Comparison of ENCODE assay signal across 1 cellular context in genomic region chr14:53621986-53622385, GRCh38.
TF ChIP-seq lines count a peak whose summit lies in the region.

No MANE protein-coding gene starts in this region.

TF ChIP-seq in HepG2, 621 proteins besides CTCF, POLR2A, EP300 and RAD21 (continued from another document):
- TF ChIP-seq, protein P1, sequence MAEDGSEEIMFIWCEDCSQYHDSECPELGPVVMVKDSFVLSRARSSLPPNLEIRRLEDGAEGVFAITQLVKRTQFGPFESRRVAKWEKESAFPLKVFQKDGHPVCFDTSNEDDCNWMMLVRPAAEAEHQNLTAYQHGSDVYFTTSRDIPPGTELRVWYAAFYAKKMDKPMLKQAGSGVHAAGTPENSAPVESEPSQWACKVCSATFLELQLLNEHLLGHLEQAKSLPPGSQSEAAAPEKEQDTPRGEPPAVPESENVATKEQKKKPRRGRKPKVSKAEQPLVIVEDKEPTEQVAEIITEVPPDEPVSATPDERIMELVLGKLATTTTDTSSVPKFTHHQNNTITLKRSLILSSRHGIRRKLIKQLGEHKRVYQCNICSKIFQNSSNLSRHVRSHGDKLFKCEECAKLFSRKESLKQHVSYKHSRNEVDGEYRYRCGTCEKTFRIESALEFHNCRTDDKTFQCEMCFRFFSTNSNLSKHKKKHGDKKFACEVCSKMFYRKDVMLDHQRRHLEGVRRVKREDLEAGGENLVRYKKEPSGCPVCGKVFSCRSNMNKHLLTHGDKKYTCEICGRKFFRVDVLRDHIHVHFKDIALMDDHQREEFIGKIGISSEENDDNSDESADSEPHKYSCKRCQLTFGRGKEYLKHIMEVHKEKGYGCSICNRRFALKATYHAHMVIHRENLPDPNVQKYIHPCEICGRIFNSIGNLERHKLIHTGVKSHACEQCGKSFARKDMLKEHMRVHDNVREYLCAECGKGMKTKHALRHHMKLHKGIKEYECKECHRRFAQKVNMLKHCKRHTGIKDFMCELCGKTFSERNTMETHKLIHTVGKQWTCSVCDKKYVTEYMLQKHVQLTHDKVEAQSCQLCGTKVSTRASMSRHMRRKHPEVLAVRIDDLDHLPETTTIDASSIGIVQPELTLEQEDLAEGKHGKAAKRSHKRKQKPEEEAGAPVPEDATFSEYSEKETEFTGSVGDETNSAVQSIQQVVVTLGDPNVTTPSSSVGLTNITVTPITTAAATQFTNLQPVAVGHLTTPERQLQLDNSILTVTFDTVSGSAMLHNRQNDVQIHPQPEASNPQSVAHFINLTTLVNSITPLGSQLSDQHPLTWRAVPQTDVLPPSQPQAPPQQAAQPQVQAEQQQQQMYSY (CRISPR knock-in tag; IDR thresholded peaks at IDR 0.05), result no peak
- TF ChIP-seq SMYD3 (CRISPR knock-in tag; IDR thresholded peaks at IDR 0.05) (no peak), MEIS1 (CRISPR knock-in tag; IDR thresholded peaks at IDR 0.05; ENCODE audit: borderline replicate concordance) (no peak), TARDBP (CRISPR knock-in tag; IDR thresholded peaks at IDR 0.05) (no peak), GFI1 (CRISPR knock-in tag; IDR thresholded peaks at IDR 0.05; ENCODE audit: borderline replicate concordance) (no peak), ZNF598 (CRISPR knock-in tag; IDR thresholded peaks at IDR 0.05; ENCODE audit: borderline replicate concordance) (no peak), PHF5A (CRISPR knock-in tag; IDR thresholded peaks at IDR 0.05; ENCODE audit: low read depth, unreplicated experiment) (no peak), PAF1 (CRISPR knock-in tag; IDR thresholded peaks at IDR 0.05) (no peak), ATF6 (CRISPR knock-in tag; conservative IDR thresholded peaks at IDR 0.05) (no peak), ZNF543 (CRISPR knock-in tag; IDR thresholded peaks at IDR 0.05) (no peak)
- TF ChIP-seq, protein P2, sequence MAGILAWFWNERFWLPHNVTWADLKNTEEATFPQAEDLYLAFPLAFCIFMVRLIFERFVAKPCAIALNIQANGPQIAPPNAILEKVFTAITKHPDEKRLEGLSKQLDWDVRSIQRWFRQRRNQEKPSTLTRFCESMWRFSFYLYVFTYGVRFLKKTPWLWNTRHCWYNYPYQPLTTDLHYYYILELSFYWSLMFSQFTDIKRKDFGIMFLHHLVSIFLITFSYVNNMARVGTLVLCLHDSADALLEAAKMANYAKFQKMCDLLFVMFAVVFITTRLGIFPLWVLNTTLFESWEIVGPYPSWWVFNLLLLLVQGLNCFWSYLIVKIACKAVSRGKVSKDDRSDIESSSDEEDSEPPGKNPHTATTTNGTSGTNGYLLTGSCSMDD (CRISPR knock-in tag; IDR thresholded peaks at IDR 0.05), result no peak
